1 cellular context compared by ENCODE assay signal in the genomic region with DNA sequence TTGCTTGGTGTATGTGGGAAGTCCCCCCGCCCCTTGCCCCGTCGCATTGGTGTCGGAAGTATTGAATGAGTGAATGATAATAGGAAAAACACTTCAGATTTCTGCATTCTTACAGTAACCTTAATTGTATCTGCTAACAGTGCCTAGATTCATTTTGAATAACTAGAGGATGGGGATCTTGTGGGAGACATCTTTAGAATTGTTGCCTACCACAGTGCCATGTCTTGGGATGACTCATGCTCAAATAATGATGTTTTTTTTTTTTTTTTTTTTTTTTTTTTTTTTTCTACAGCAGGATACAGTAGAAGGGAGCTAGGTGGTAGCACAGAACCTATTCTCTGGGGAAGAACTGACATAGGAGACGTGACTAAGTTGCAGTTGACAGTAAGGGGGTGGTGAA.
TF ChIP-seq lines count a peak whose summit lies in the region.

No MANE protein-coding gene starts in this region.

TF ChIP-seq in WTC11, 78 proteins besides CTCF, POLR2A, EP300 and RAD21 (continued from another document):
- TF ChIP-seq, protein P1, sequence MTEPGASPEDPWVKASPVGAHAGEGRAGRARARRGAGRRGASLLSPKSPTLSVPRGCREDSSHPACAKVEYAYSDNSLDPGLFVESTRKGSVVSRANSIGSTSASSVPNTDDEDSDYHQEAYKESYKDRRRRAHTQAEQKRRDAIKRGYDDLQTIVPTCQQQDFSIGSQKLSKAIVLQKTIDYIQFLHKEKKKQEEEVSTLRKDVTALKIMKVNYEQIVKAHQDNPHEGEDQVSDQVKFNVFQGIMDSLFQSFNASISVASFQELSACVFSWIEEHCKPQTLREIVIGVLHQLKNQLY (CRISPR knock-in tag; IDR thresholded peaks at IDR 0.05): no peak
- no peak for TF ChIP-seq MXD4 (CRISPR knock-in tag; IDR thresholded peaks at IDR 0.05; ENCODE audit: borderline replicate concordance)
